In the genomic region with DNA sequence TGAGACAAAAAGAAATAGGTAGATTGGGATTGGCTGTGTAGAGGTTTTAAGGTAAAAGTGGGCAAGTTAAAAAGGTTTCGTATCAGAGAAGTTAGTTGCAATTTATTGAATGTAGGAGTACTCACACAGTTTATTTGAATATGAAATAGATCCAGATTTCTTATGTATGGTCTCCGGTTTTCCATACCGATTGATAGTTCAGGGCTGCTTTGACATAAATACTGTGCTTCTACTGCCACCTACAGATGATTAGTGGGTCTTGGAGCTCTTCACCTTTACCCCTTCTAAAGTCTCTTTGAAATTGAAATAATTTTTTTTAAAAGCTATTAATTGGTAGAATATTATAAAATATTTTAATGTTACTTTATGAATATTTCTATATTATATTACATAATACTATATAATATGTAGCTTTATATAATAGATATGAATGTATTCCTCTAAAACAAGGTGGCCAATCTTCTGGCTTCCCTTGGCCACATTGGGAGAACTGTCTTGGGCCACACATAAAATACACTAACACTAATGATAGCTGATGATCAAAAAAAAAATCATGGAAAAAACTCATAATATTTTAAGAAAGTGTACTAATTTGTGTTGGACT, we compare ENCODE assay signal across 1 cellular context.
TF ChIP-seq lines count a peak whose summit lies in the region.

No MANE protein-coding gene starts in this region.

TF ChIP-seq in HepG2, 621 proteins besides CTCF, POLR2A, EP300 and RAD21:
- TF ChIP-seq, protein P1, sequence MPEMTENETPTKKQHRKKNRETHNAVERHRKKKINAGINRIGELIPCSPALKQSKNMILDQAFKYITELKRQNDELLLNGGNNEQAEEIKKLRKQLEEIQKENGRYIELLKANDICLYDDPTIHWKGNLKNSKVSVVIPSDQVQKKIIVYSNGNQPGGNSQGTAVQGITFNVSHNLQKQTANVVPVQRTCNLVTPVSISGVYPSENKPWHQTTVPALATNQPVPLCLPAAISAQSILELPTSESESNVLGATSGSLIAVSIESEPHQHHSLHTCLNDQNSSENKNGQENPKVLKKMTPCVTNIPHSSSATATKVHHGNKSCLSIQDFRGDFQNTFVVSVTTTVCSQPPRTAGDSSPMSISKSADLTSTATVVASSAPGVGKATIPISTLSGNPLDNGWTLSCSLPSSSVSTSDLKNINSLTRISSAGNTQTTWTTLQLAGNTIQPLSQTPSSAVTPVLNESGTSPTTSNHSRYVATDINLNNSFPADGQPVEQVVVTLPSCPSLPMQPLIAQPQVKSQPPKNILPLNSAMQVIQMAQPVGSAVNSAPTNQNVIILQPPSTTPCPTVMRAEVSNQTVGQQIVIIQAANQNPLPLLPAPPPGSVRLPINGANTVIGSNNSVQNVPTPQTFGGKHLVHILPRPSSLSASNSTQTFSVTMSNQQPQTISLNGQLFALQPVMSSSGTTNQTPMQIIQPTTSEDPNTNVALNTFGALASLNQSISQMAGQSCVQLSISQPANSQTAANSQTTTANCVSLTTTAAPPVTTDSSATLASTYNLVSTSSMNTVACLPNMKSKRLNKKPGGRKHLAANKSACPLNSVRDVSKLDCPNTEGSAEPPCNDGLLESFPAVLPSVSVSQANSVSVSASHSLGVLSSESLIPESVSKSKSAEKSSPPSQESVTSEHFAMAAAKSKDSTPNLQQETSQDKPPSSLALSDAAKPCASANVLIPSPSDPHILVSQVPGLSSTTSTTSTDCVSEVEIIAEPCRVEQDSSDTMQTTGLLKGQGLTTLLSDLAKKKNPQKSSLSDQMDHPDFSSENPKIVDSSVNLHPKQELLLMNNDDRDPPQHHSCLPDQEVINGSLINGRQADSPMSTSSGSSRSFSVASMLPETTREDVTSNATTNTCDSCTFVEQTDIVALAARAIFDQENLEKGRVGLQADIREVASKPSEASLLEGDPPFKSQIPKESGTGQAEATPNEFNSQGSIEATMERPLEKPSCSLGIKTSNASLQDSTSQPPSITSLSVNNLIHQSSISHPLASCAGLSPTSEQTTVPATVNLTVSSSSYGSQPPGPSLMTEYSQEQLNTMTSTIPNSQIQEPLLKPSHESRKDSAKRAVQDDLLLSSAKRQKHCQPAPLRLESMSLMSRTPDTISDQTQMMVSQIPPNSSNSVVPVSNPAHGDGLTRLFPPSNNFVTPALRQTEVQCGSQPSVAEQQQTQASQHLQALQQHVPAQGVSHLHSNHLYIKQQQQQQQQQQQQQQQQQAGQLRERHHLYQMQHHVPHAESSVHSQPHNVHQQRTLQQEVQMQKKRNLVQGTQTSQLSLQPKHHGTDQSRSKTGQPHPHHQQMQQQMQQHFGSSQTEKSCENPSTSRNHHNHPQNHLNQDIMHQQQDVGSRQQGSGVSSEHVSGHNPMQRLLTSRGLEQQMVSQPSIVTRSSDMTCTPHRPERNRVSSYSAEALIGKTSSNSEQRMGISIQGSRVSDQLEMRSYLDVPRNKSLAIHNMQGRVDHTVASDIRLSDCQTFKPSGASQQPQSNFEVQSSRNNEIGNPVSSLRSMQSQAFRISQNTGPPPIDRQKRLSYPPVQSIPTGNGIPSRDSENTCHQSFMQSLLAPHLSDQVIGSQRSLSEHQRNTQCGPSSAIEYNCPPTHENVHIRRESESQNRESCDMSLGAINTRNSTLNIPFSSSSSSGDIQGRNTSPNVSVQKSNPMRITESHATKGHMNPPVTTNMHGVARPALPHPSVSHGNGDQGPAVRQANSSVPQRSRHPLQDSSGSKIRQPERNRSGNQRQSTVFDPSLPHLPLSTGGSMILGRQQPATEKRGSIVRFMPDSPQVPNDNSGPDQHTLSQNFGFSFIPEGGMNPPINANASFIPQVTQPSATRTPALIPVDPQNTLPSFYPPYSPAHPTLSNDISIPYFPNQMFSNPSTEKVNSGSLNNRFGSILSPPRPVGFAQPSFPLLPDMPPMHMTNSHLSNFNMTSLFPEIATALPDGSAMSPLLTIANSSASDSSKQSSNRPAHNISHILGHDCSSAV (CRISPR knock-in tag; IDR thresholded peaks at IDR 0.05; ENCODE audit: borderline replicate concordance): no peak
- TF ChIP-seq, protein P2, sequence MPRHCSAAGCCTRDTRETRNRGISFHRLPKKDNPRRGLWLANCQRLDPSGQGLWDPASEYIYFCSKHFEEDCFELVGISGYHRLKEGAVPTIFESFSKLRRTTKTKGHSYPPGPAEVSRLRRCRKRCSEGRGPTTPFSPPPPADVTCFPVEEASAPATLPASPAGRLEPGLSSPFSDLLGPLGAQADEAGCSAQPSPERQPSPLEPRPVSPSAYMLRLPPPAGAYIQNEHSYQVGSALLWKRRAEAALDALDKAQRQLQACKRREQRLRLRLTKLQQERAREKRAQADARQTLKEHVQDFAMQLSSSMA (CRISPR knock-in tag; IDR thresholded peaks at IDR 0.05): no peak
- TF ChIP-seq ZNF333 (CRISPR knock-in tag; IDR thresholded peaks at IDR 0.05; ENCODE audit: borderline replicate concordance) (no peak), STAG1 (CRISPR knock-in tag; IDR thresholded peaks at IDR 0.05) (peak; percentile 65), FLYWCH1 (CRISPR knock-in tag; IDR thresholded peaks at IDR 0.05) (no peak), ZNF484 (CRISPR knock-in tag; IDR thresholded peaks at IDR 0.05; ENCODE audit: borderline replicate concordance, low read depth) (no peak), SMC3 (IDR thresholded peaks at IDR 0.05; ENCODE audit: low read length) (peak; percentile 29; the same call in 1 of the 2 replicates)
- TF ChIP-seq, protein P3, sequence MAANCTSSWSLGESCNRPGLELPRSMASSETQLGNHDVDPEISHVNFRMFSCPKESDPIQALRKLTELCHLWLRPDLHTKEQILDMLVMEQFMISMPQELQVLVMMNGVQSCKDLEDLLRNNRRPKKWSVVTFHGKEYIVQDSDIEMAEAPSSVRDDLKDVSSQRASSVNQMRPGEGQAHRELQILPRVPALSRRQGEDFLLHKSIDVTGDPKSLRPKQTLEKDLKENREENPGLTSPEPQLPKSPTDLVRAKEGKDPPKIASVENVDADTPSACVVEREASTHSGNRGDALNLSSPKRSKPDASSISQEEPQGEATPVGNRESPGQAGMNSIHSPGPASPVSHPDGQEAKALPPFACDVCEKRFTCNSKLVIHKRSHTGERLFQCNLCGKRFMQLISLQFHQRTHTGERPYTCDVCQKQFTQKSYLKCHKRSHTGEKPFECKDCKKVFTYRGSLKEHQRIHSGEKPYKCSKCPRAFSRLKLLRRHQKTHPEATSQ (CRISPR knock-in tag; IDR thresholded peaks at IDR 0.05; ENCODE audit: borderline replicate concordance): no peak
